8 cellular contexts compared by ENCODE assay signal in the genomic region with DNA sequence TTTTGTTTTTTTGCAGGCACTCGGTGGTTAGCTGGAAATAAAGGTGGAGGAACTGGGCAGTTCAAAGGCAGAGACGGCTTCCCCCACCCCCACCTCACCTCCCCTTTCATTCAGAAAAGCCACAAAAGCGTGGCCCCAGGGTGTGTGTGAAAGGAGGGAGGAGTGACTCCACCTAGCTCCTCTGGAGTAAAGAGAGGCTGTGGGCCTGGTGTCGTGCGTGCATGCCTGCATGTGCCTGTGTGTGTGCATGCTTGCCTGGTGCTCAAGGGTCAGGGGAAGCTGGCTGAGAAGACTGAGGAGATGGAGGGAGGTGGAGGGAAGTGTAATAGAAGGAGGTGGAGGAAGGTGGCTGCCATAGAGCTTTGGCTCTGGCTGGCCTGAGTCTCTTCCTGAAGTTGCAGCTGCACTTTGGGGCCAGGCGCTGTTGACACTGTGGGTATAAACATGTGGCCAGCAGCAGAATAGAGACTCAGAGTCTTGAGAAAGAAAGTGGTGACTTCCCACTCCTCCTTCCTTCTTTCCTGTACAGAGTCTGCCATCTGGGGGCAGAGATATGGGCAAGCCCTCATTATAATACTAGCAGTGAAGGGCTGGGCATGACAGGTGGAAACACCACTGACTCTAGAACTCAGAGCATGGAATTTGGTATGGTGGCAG. TPM values are rescaled to one million over a fixed set of nuclear protein-coding genes. Genes with fewer than 3 reads are reported as not detected.
DNase-seq lines count a peak whose midpoint lies in the region; ATAC-seq and TF ChIP-seq lines count a peak whose summit lies in the region.

No MANE protein-coding gene starts in this region.

- no peaks in the 10 kb centered on the region for H3F3A ChIP-seq in GM23248 (ENCODE audit: insufficient read depth)

- no peak overlapping the region for H3K27ac ChIP-seq in CD8-positive, alpha-beta T cell (ENCODE audit: low read depth, low read length)
- H3K27ac ChIP-seq in lower lobe of right lung: no peak overlapping the region
- no peak overlapping the region for H3K27ac ChIP-seq in GM23248

- CTCF ChIA-PET in CD8-positive, alpha-beta T cell (lab: Charles Lee): interaction anchor here (1.0 to 1.1 kb wide), 4 partner anchors 41 to 245 kb away, joined by 3 to 6 read pairs (median 4); no protein-coding TSS in a partner anchor
- CTCF ChIA-PET in activated CD8-positive, alpha-beta memory T cell treated with anti-CD3 and anti-CD28 coated beads, Interleukin-2, amount 10 ng/mL, durations not matched to agents 7 days and 5 days (lab: Charles Lee): interaction anchor here (0.7 to 3.1 kb wide), 11 partner anchors 10 to 514 kb away, joined by 3 to 16 read pairs (median 4); a partner anchor contains a TSS

- ATAC-seq in CD8-positive, alpha-beta T cell: peak; percentile 49
- ATAC-seq in GM18861 (IDR thresholded peaks at IDR 0.05; ENCODE audit: unreplicated experiment): peak; percentile 73
- ATAC-seq in HG02973 (IDR thresholded peaks at IDR 0.05; ENCODE audit: unreplicated experiment): peak; percentile 61
- ATAC-seq in activated CD8-positive, alpha-beta memory T cell treated with anti-CD3 and anti-CD28 coated beads, Interleukin-2, amount 10 ng/mL, durations not matched to agents 7 days and 5 days: peak; percentile 85
- ATAC-seq in lower lobe of right lung: peak; percentile 52 to 78

- H3K4me3 Mint-ChIP-seq in CD8-positive, alpha-beta T cell: peak overlapping the region; percentile 52
- H3K4me3 Mint-ChIP-seq in activated CD8-positive, alpha-beta memory T cell treated with anti-CD3 and anti-CD28 coated beads, Interleukin-2, amount 10 ng/mL, durations not matched to agents 7 days and 5 days: peak overlapping the region; percentile 37
- no peak overlapping the region for H3K4me3 Mint-ChIP-seq in osteocyte (ENCODE audit: unreplicated experiment)

- POLR2A ChIA-PET in CD8-positive, alpha-beta T cell (lab: Charles Lee): interaction anchor here (0.6 kb wide), 1 partner anchor 9 kb away, joined by 3 read pairs; no protein-coding TSS in a partner anchor

- peaks cover 10% of the 10 kb centered on the region for H3K4me1 ChIP-seq in CD8-positive, alpha-beta T cell (ENCODE audit: insufficient read depth, low read length)
- H3K4me1 ChIP-seq in lower lobe of right lung (no peaks in the 10 kb centered on the region), GM23248 (ENCODE audit: insufficient read depth) (no peaks in the 10 kb centered on the region)

- intact Hi-C loops in CD8-positive, alpha-beta T cell (cut with DNase I, micrococcal nuclease): loop anchor here in 1 of 2 experiments (1.0 kb wide), 1 partner anchor 39 kb away; no protein-coding TSS in a partner anchor
- intact Hi-C loops in lower lobe of right lung (cut with DNase I): no loop called here

- DNase-seq in CD8-positive, alpha-beta T cell: peak in 1 of 7 experiments; percentile 4
- peak; percentile 84 for DNase-seq in NCI-H2107 treated with DMSO at 0.1 percent for 48 hours (lab: John Stamatoyannopoulos, UW; ENCODE audit: unreplicated experiment)
- peak; percentile 73 for DNase-seq in activated CD8-positive, alpha-beta memory T cell treated with anti-CD3 and anti-CD28 coated beads, Interleukin-2, amount 10 ng/mL, durations not matched to agents 7 days and 5 days
- DNase-seq in lower lobe of right lung: peak; percentile 54
- no peak for DNase-seq in GM23248
- DNase-seq in osteocyte (ENCODE audit: extremely low spot score, unreplicated experiment): no peak

- WGBS in GM23248 (ENCODE audit: low coverage in 1 of 2, low lambda C conversion rate in 2 of 2, missing lambda C conversion rate in 2 of 2), 2 experiments: 38 to 39% methylated on average over 6 of the region's 6 CpGs

- no peak overlapping the region for H3K9ac ChIP-seq in GM23248

- H3K27me3 ChIP-seq in CD8-positive, alpha-beta T cell (ENCODE audit: insufficient read depth, low read length): no peaks in the 10 kb centered on the region
- H3K27me3 ChIP-seq in lower lobe of right lung (ENCODE audit: low read depth) (no peaks in the 10 kb centered on the region), GM23248 (replicated peaks; ENCODE audit: insufficient read depth) (no peaks in the 10 kb centered on the region)

- H3K79me2 ChIP-seq in GM23248 (ENCODE audit: insufficient read depth): no peaks in the 10 kb centered on the region

- in situ Hi-C loops in GM23248 (cut with MboI): no loop called here

- no peak overlapping the region for H2AFZ ChIP-seq in GM23248

- no peaks in the 10 kb centered on the region for H3K9me3 ChIP-seq in CD8-positive, alpha-beta T cell (ENCODE audit: low read length)
- H3K9me3 ChIP-seq in lower lobe of right lung (no peaks in the 10 kb centered on the region), GM23248 (ENCODE audit: low read depth) (no peaks in the 10 kb centered on the region)

- no peak overlapping the region for H3K4me3 ChIP-seq in CD8-positive, alpha-beta T cell (ENCODE audit: low read depth, low read length)
- H3K4me3 ChIP-seq in lower lobe of right lung (no peak overlapping the region), GM23248 (no peak overlapping the region)

- H4K20me1 ChIP-seq in GM23248 (ENCODE audit: insufficient read depth): no peaks in the 10 kb centered on the region

- no peak overlapping the region for H3K4me2 ChIP-seq in GM23248 (ENCODE audit: unreplicated experiment)

- no peaks in the 10 kb centered on the region for H3K9me2 ChIP-seq in GM23248 (ENCODE audit: insufficient read depth)

- peaks cover 17% of the 10 kb centered on the region for H3K4me1 Mint-ChIP-seq in CD8-positive, alpha-beta T cell (ENCODE audit: low read depth)
- H3K4me1 Mint-ChIP-seq in activated CD8-positive, alpha-beta memory T cell treated with anti-CD3 and anti-CD28 coated beads, Interleukin-2, amount 10 ng/mL, durations not matched to agents 7 days and 5 days: peaks cover 21% of the 10 kb centered on the region
- H3K4me1 Mint-ChIP-seq in osteocyte (ENCODE audit: unreplicated experiment): peaks cover 10% of the 10 kb centered on the region

- no peaks in the 10 kb centered on the region for H3K36me3 ChIP-seq in CD8-positive, alpha-beta T cell (ENCODE audit: insufficient read depth, low read length)
- H3K36me3 ChIP-seq in lower lobe of right lung: no peaks in the 10 kb centered on the region
- H3K36me3 ChIP-seq in GM23248 (ENCODE audit: low read depth): no peaks in the 10 kb centered on the region

- TF ChIP-seq CTCF in CD8-positive, alpha-beta T cell (IDR thresholded peaks at IDR 0.05): no peak
- TF ChIP-seq CTCF in lower lobe of right lung (IDR thresholded peaks at IDR 0.05): no peak
- no peak for TF ChIP-seq CTCF in osteocyte (IDR thresholded peaks at IDR 0.05)

- H3K27ac Mint-ChIP-seq in CD8-positive, alpha-beta T cell: peak overlapping the region; percentile 47
- H3K27ac Mint-ChIP-seq in activated CD8-positive, alpha-beta memory T cell treated with anti-CD3 and anti-CD28 coated beads, Interleukin-2, amount 10 ng/mL, durations not matched to agents 7 days and 5 days: peak overlapping the region; percentile 81
- H3K27ac Mint-ChIP-seq in osteocyte (ENCODE audit: unreplicated experiment): no peak overlapping the region

- H3K27me3 Mint-ChIP-seq in CD8-positive, alpha-beta T cell (ENCODE audit: low read depth): no peaks in the 10 kb centered on the region
- no peaks in the 10 kb centered on the region for H3K27me3 Mint-ChIP-seq in activated CD8-positive, alpha-beta memory T cell treated with anti-CD3 and anti-CD28 coated beads, Interleukin-2, amount 10 ng/mL, durations not matched to agents 7 days and 5 days
- H3K27me3 Mint-ChIP-seq in osteocyte (ENCODE audit: unreplicated experiment): no peaks in the 10 kb centered on the region

- no peaks in the 10 kb centered on the region for H3K36me3 Mint-ChIP-seq in CD8-positive, alpha-beta T cell
- H3K36me3 Mint-ChIP-seq in activated CD8-positive, alpha-beta memory T cell treated with anti-CD3 and anti-CD28 coated beads, Interleukin-2, amount 10 ng/mL, durations not matched to agents 7 days and 5 days: no peaks in the 10 kb centered on the region
- H3K36me3 Mint-ChIP-seq in osteocyte (ENCODE audit: unreplicated experiment): no peaks in the 10 kb centered on the region

- no peaks in the 10 kb centered on the region for H3K9me3 Mint-ChIP-seq in CD8-positive, alpha-beta T cell
- H3K9me3 Mint-ChIP-seq in activated CD8-positive, alpha-beta memory T cell treated with anti-CD3 and anti-CD28 coated beads, Interleukin-2, amount 10 ng/mL, durations not matched to agents 7 days and 5 days (ENCODE audit: low read depth): no peaks in the 10 kb centered on the region
- H3K9me3 Mint-ChIP-seq in osteocyte (ENCODE audit: unreplicated experiment): no peaks in the 10 kb centered on the region

RNA-seq across cellular contexts. Expression of a gene that starts 36.9 kb away (rescaled TPM):
- total RNA-seq in CD8-positive, alpha-beta T cell: 100 to 1,000 TPM in 1 of 2 experiments, 10 to 100 TPM in 1; 93.7 to 108 TPM
- total RNA-seq in activated CD8-positive, alpha-beta memory T cell treated with anti-CD3 and anti-CD28 coated beads, Interleukin-2, amount 10 ng/mL, durations not matched to agents 7 days and 5 days: 100 to 1,000 TPM in 1 of 2 experiments, 10 to 100 TPM in 1; 78.5 to 120 TPM
- 45.2 TPM for total RNA-seq in lower lobe of right lung
- 8.7 and 10.4 TPM in 2 replicates for total RNA-seq in GM23248 (2014; rRNA removed; shearing (Covaris generic))
- polyA plus RNA-seq in GM23248 (2016; fragmentation: Nextera tagmentation; extraction: Ambion mirVana): 14.4 and 14.7 TPM in 2 replicates
- total RNA-seq in osteocyte: 35.5 and 41.1 TPM in 2 replicates

Comparison
In these comparisons a context has a peak if more than half of its experiments do, and no peak if none do; other contexts are left out.
1. DNase-seq: peak in NCI-H2107 treated with DMSO at 0.1 percent for 48 hours (single experiment), activated CD8-positive, alpha-beta memory T cell treated with anti-CD3 and anti-CD28 coated beads, Interleukin-2, amount 10 ng/mL, durations not matched to agents 7 days and 5 days (single experiment) and lower lobe of right lung (single experiment); none in GM23248 (single experiment) and osteocyte (single experiment).
2. Peak in every context shown above with its lines, with median percentiles within 50 percentile points of each other: ATAC-seq.